ENCODE assay signal across 26 cellular contexts in genomic region chr15:32881528-32881927, GRCh38.
"Had no signal": no experiment of that assay in that cellular context is flagged by ENCODE, and none has a peak within 500 bp of the region (broad histone marks: within the 10 kb centered on the region; RNA-seq: fewer than 3 reads in every experiment).

No MANE protein-coding gene starts in this region.

- H3K27me3 Mint-ChIP-seq: activated naive CD8-positive, alpha-beta T cell treated with anti-CD3 and anti-CD28 coated beads for 36 hours had no signal

- DNase-seq: activated CD4-positive, alpha-beta T cell treated with anti-CD3 and anti-CD28 coated beads, Interleukin-2, amount 10 ng/mL, durations not matched to agents 24 days and 14 days; activated CD4-positive, alpha-beta T cell treated with anti-CD3 and anti-CD28 coated beads, Interleukin-2, amount 50 U/mL, for 48 hours; activated CD8-positive, alpha-beta T cell treated with anti-CD3 and anti-CD28 coated beads, Interleukin-2, amount 10 ng/mL, durations not matched to agents 7 days and 5 days; activated effector memory CD4-positive, alpha-beta T cell treated with anti-CD3 and anti-CD28 coated beads, Interleukin-2, amount 50 U/mL, for 16 hours; activated naive CD4-positive, alpha-beta T cell; activated naive CD4-positive, alpha-beta T cell treated with anti-CD3 and anti-CD28 coated beads, Interleukin-2, amount 50 U/mL, for 16 hours; activated naive CD8-positive, alpha-beta T cell treated with anti-CD3 and anti-CD28 coated beads for 36 hours; activated T-cell treated with anti-CD3 and anti-CD28 coated beads, Interleukin-2, amount 50 U/mL, for 48 hours; amniotic stem cell; aorta; brain microvascular endothelial cell; central memory CD4-positive, alpha-beta T cell; Kasumi-1; KG1; MG63; NCI-H1048; NCI-H1105 treated with DMSO at 0.1 percent for 48 hours; NCI-H1436; NCI-H1694 treated with DMSO at 0.1 percent for 48 hours; NCI-H2029; NCI-H345; NCI-H524 treated with DMSO at 0.1 percent for 48 hours; OCI-M1; Right ventricle myocardium superior; T1000; WERI-Rb-1 had no signal

- H3K27me3 ChIP-seq: brain microvascular endothelial cell, MG63 had no signal

- H3K9me3 ChIP-seq: MG63 had no signal

- H3K27ac Mint-ChIP-seq: activated CD4-positive, alpha-beta T cell treated with anti-CD3 and anti-CD28 coated beads, Interleukin-2, amount 10 ng/mL, durations not matched to agents 24 days and 14 days; activated CD8-positive, alpha-beta T cell treated with anti-CD3 and anti-CD28 coated beads, Interleukin-2, amount 10 ng/mL, durations not matched to agents 7 days and 5 days; activated naive CD8-positive, alpha-beta T cell treated with anti-CD3 and anti-CD28 coated beads for 36 hours had no signal

- H3K4me3 Mint-ChIP-seq: activated CD4-positive, alpha-beta T cell treated with anti-CD3 and anti-CD28 coated beads, Interleukin-2, amount 10 ng/mL, durations not matched to agents 24 days and 14 days; activated CD8-positive, alpha-beta T cell treated with anti-CD3 and anti-CD28 coated beads, Interleukin-2, amount 10 ng/mL, durations not matched to agents 7 days and 5 days; activated naive CD8-positive, alpha-beta T cell treated with anti-CD3 and anti-CD28 coated beads for 36 hours had no signal

- H3K36me3 ChIP-seq: MG63, WERI-Rb-1 had no signal

- H3K9me3 Mint-ChIP-seq: activated CD4-positive, alpha-beta T cell treated with anti-CD3 and anti-CD28 coated beads, Interleukin-2, amount 10 ng/mL, durations not matched to agents 24 days and 14 days; activated naive CD8-positive, alpha-beta T cell treated with anti-CD3 and anti-CD28 coated beads for 36 hours had no signal

- H3K4me3 ChIP-seq: MG63 had no signal

- ATAC-seq: activated CD8-positive, alpha-beta T cell treated with anti-CD3 and anti-CD28 coated beads, Interleukin-2, amount 10 ng/mL, durations not matched to agents 7 days and 5 days had no signal

- H3K27ac ChIP-seq: brain microvascular endothelial cell, WERI-Rb-1 had no signal

- H3K4me1 Mint-ChIP-seq: activated CD4-positive, alpha-beta T cell treated with anti-CD3 and anti-CD28 coated beads, Interleukin-2, amount 10 ng/mL, durations not matched to agents 24 days and 14 days; activated naive CD8-positive, alpha-beta T cell treated with anti-CD3 and anti-CD28 coated beads for 36 hours had no signal

- H3K36me3 Mint-ChIP-seq: activated naive CD8-positive, alpha-beta T cell treated with anti-CD3 and anti-CD28 coated beads for 36 hours had no signal
